ENCODE assay signal across 13 cellular contexts in genomic region chr11:19828382-19829108, GRCh38.
A peak's percentile ranks its signal among the peaks of the same experiment; 100 is the strongest.
DNase-seq lines count a peak whose midpoint lies in the region; ATAC-seq and TF ChIP-seq lines count a peak whose summit lies in the region.
"Had no signal": no experiment of that assay in that cellular context is flagged by ENCODE, and none has a peak within 500 bp of the region (broad histone marks: within the 10 kb centered on the region; RNA-seq: fewer than 3 reads in every experiment).

No MANE protein-coding gene starts in this region.

- H4K20me1 ChIP-seq in GM23338 (replicated peaks; ENCODE audit: insufficient read depth) = 0 out of 2 replicates have a peak, but pooled peaks cover 3% of the 10 kb centered on the region

- no peak for TF ChIP-seq POLR2A in transverse colon (IDR thresholded peaks at IDR 0.05)
- TF ChIP-seq POLR2A in upper lobe of left lung (IDR thresholded peaks at IDR 0.05) = no peak

- no peak overlapping the region for H3K4me3 ChIP-seq in CD4-positive, alpha-beta memory T cell (ENCODE audit: low read length in 2 of 2)
- no peak overlapping the region for H3K4me3 ChIP-seq in GM23338
- no peak overlapping the region for H3K4me3 ChIP-seq in transverse colon
- H3K4me3 ChIP-seq in upper lobe of left lung = no peak overlapping the region

- no peaks in the 10 kb centered on the region for H3K4me1 ChIP-seq in CD4-positive, alpha-beta memory T cell (ENCODE audit: insufficient read depth, low read length)
- peaks cover 57% of the 10 kb centered on the region for H3K4me1 ChIP-seq in GM23338 (ENCODE audit: insufficient read depth)
- peaks cover 5 to 19% (median 15%) of the 10 kb centered on the region in 4 donors for H3K4me1 ChIP-seq in transverse colon
- H3K4me1 ChIP-seq in upper lobe of left lung = peaks cover 0 to 9% (median 3%) of the 10 kb centered on the region in 4 donors

- ATAC-seq in GM23338 (no peak), WTC11 (no peak), upper lobe of left lung (ENCODE audit: low FRiP score in 2 of 2) (no peak)

- in situ Hi-C loops in transverse colon (cut with MboI; ENCODE audit: low pct_ligation_motif_present in 1 of 4, low pct_unique_long_range_greater_than_20kb in 1 of 4, low sequenced_read_pairs in 3 of 4) = no loop called here

- peaks cover 4% of the 10 kb centered on the region; the same call in 1 of the 2 replicates for H3F3A ChIP-seq in GM23338 (replicated peaks; ENCODE audit: low read depth)

- H3K4me1 Mint-ChIP-seq in CD4-positive, alpha-beta memory T cell = no peaks in the 10 kb centered on the region
- H3K4me1 Mint-ChIP-seq in GM23338 (peaks cover 64% of the 10 kb centered on the region), WTC11 (peaks cover 69% of the 10 kb centered on the region)

- peak overlapping the region; percentile 38 for H3K4me2 ChIP-seq in GM23338

- no peak overlapping the region for H2AFZ ChIP-seq in GM23338

- WGBS in transverse colon (ENCODE audit: low coverage in 1 of 2), 2 donors = 56 to 72% methylated on average over 12 of the region's 12 CpGs
- 68 to 80% methylated on average over 12 of the region's 12 CpGs for WGBS in upper lobe of left lung, 2 donors

- peaks cover 0 to 7% of the 10 kb centered on the region in 2 donors for H3K36me3 Mint-ChIP-seq in CD4-positive, alpha-beta memory T cell
- H3K36me3 Mint-ChIP-seq in GM23338 (ENCODE audit: low read depth) (peaks cover 23% of the 10 kb centered on the region), WTC11 (peaks cover 14% of the 10 kb centered on the region)

- no peaks in the 10 kb centered on the region for H3K27me3 Mint-ChIP-seq in CD4-positive, alpha-beta memory T cell
- H3K27me3 Mint-ChIP-seq in GM23338 (ENCODE audit: insufficient read depth, low read depth, poor library complexity) (no peaks in the 10 kb centered on the region), WTC11 (ENCODE audit: low read depth) (no peaks in the 10 kb centered on the region)

- CTCF ChIA-PET in CD4-positive, alpha-beta memory T cell (lab: Charles Lee; ENCODE audit: partially characterized antibody) = interaction anchor here (1.4 kb wide), 1 partner anchor 9 kb away, joined by 5 read pairs; no protein-coding TSS in a partner anchor
- CTCF ChIA-PET in WTC11 (lab: Charles Lee) = interaction anchor here (1.5 to 3.6 kb wide), 6 partner anchors 11 to 299 kb away, joined by 3 to 24 read pairs (median 6); no protein-coding TSS in a partner anchor

- TF ChIP-seq EP300 in transverse colon (IDR thresholded peaks at IDR 0.05; ENCODE audit: low read depth) (no peak), upper lobe of left lung (IDR thresholded peaks at IDR 0.05) (no peak)

- no peak overlapping the region for H3K27ac ChIP-seq in CD4-positive, alpha-beta memory T cell (ENCODE audit: low read depth, low read length)
- peak overlapping the region; percentile 83 for H3K27ac ChIP-seq in GM23338 (ENCODE audit: low read depth)
- peak overlapping the region in 1 of 4 donors; percentile 24 for H3K27ac ChIP-seq in transverse colon
- H3K27ac ChIP-seq in upper lobe of left lung = no peak overlapping the region
- H3K27ac ChIP-seq: WERI-Rb-1 had no signal

- H3K27ac Mint-ChIP-seq in CD4-positive, alpha-beta memory T cell = peak overlapping the region in 1 of 7 donors; percentile 23
- H3K27ac Mint-ChIP-seq in GM23338 (peak overlapping the region; percentile 61), WTC11 (peak overlapping the region; percentile 84)

- POLR2A ChIA-PET in CD4-positive, alpha-beta memory T cell (lab: Charles Lee; ENCODE audit: partially characterized antibody) = no interaction called here
- POLR2A ChIA-PET in WTC11 (lab: Charles Lee) = interaction anchor here (1.4 to 1.9 kb wide), 2 partner anchors 10 to 13 kb away, joined by 4 to 5 read pairs; no protein-coding TSS in a partner anchor

- peak overlapping the region in 5 of 8 donors; percentile 6 to 49 (median 44) for H3K4me3 Mint-ChIP-seq in CD4-positive, alpha-beta memory T cell
- H3K4me3 Mint-ChIP-seq in GM23338 = no peak overlapping the region
- H3K4me3 Mint-ChIP-seq in WTC11 = no peak overlapping the region

- no peaks in the 10 kb centered on the region for H3K9me3 ChIP-seq in CD4-positive, alpha-beta memory T cell (ENCODE audit: control insufficient read depth in 1 of 2, low read length in 2 of 2)
- no peaks in the 10 kb centered on the region for H3K9me3 ChIP-seq in transverse colon
- peaks cover 0 to under 1% (median 0%) of the 10 kb centered on the region in 4 donors for H3K9me3 ChIP-seq in upper lobe of left lung

- intact Hi-C loops in CD4-positive, alpha-beta memory T cell (cut with micrococcal nuclease) = no loop called here
- intact Hi-C loops in transverse colon (cut with DNase I; ENCODE audit: low total_unique reads) = no loop called here

- no peaks in the 10 kb centered on the region for H3K36me3 ChIP-seq in CD4-positive, alpha-beta memory T cell (ENCODE audit: insufficient read depth, low read length)
- 0 out of 2 replicates have a peak, but pooled peaks cover 4% of the 10 kb centered on the region for H3K36me3 ChIP-seq in GM23338 (ENCODE audit: insufficient read depth)
- H3K36me3 ChIP-seq in transverse colon = no peaks in the 10 kb centered on the region
- H3K36me3 ChIP-seq in upper lobe of left lung = peaks cover 0 to 5% (median under 1%) of the 10 kb centered on the region in 4 donors
- H3K36me3 ChIP-seq: WERI-Rb-1 had no signal

- H3K9me3 Mint-ChIP-seq in CD4-positive, alpha-beta memory T cell = peaks cover 0 to 5% (median 0%) of the 10 kb centered on the region in 8 donors
- H3K9me3 Mint-ChIP-seq in GM23338 (peaks cover 2% of the 10 kb centered on the region; the same call in 2 of the 3 replicates), WTC11 (peaks cover 9% of the 10 kb centered on the region)

- H3K9me2 ChIP-seq in GM23338 (ENCODE audit: insufficient read depth) = no peaks in the 10 kb centered on the region; the same call in 1 of the 2 replicates

- peaks cover 83% of the 10 kb centered on the region for H3K79me2 ChIP-seq in GM23338 (replicated peaks; ENCODE audit: insufficient read depth)

- DNase-seq in CD4-positive, alpha-beta memory T cell = no peak
- DNase-seq in GM23338 (ENCODE audit: low spot score) = no peak
- no peak for DNase-seq in WTC11 (ENCODE audit: low spot score)
- peak; percentile 35 for DNase-seq in kidney tubule cell (ENCODE audit: low spot score)
- no peak for DNase-seq in transverse colon
- no peak for DNase-seq in upper lobe of left lung
- DNase-seq in activated CD8-positive, alpha-beta memory T cell treated with anti-CD3 and anti-CD28 coated beads, Interleukin-2, amount 50 U/mL, for 4 hours = no peak
- DNase-seq in D341Med (ENCODE audit: low spot score) = no peak
- DNase-seq: IMR-90, NCI-H1092 treated with DMSO at 0.1 percent for 48 hours, posterior cingulate gyrus, substantia nigra had no signal

- TF ChIP-seq CTCF in GM23338 (conservative IDR thresholded peaks at IDR 0.05; ENCODE audit: low read depth in 2 of 2) (no peak), WTC11 (IDR thresholded peaks at IDR 0.05) (no peak), transverse colon (IDR thresholded peaks at IDR 0.05) (no peak), upper lobe of left lung (IDR thresholded peaks at IDR 0.05) (no peak)

- no peaks in the 10 kb centered on the region for H3K27me3 ChIP-seq in CD4-positive, alpha-beta memory T cell (ENCODE audit: insufficient read depth, low read length)
- H3K27me3 ChIP-seq in GM23338 (ENCODE audit: insufficient read depth) = no peaks in the 10 kb centered on the region
- no peaks in the 10 kb centered on the region for H3K27me3 ChIP-seq in transverse colon
- no peaks in the 10 kb centered on the region for H3K27me3 ChIP-seq in upper lobe of left lung

TF ChIP-seq in GM23338, 12 proteins besides CTCF, POLR2A, EP300 and RAD21 (continues in another document):
- no peak for TF ChIP-seq ETS1 (IDR thresholded peaks at IDR 0.05)

TF ChIP-seq in WTC11, 78 proteins besides CTCF, POLR2A, EP300 and RAD21 (continues in another document):
- TF ChIP-seq ATF6 (CRISPR knock-in tag; IDR thresholded peaks at IDR 0.05) (no peak), ZNF425 (CRISPR knock-in tag; conservative IDR thresholded peaks at IDR 0.05) (no peak), USF2 (CRISPR knock-in tag; IDR thresholded peaks at IDR 0.05) (no peak), ZNF396 (CRISPR knock-in tag; IDR thresholded peaks at IDR 0.05; ENCODE audit: borderline replicate concordance) (no peak)

Comparison
In these comparisons a context has a peak if more than half of its experiments do, and no peak if none do; other contexts are left out.
1. H3K4me3 Mint-ChIP-seq: peak in CD4-positive, alpha-beta memory T cell (5 of 8); none in GM23338 (single experiment) and WTC11 (single experiment).